ENCODE assay signal across 18 cellular contexts in the genomic region with DNA sequence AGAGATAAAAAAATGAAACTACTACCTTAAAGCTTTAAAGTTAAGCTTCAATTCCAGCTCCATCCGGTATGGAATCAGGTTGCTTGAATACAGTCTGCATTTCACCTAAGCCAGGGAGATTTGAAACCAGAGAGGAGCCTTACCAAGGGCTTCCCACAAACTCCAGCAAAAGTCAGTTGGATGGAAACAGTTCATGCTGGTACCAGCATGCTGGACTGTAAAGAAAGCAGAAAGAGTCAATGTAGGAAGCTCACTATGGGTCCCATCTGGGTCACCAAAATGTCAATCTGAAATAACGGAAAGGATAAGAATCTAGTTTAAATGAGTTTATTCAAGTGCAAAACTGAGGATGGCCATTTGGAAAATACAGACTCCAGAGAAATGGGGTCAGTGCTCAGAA.
A peak's percentile ranks its signal among the peaks of the same experiment; 100 is the strongest.
DNase-seq lines count a peak whose midpoint lies in the region; ATAC-seq and TF ChIP-seq lines count a peak whose summit lies in the region.
"Had no signal": no experiment of that assay in that cellular context is flagged by ENCODE, and none has a peak within 500 bp of the region (broad histone marks: within the 10 kb centered on the region; RNA-seq: fewer than 3 reads in every experiment).

No MANE protein-coding gene starts in this region.

- H3K4me1 ChIP-seq in BLaER1 = peaks cover 18% of the 10 kb centered on the region
- H3K4me1 ChIP-seq in iPS-20b (ENCODE audit: insufficient read depth, low read length) = peaks cover 6% of the 10 kb centered on the region; the same call in 1 of the 2 replicates
- H3K4me1 ChIP-seq in parathyroid adenoma = no peaks in the 10 kb centered on the region
- H3K4me1 ChIP-seq in mucosa of descending colon (ENCODE audit: low read depth) = no peaks in the 10 kb centered on the region
- H3K4me1 ChIP-seq in SK-N-SH (ENCODE audit: control insufficient read depth in 1 of 2, insufficient read depth in 2 of 2, low read depth in 1 of 2, low read length in 1 of 2) = no peaks in the 10 kb centered on the region

- no peak overlapping the region for H3K4me3 ChIP-seq in BLaER1
- no peak overlapping the region for H3K4me3 ChIP-seq in Jurkat, Clone E6-1 (ENCODE audit: low read length)
- H3K4me3 ChIP-seq in iPS-20b (ENCODE audit: low read length) = 0 out of 2 replicates have a peak overlapping the region, but pooled peaks have one; percentile 1
- no peak overlapping the region for H3K4me3 ChIP-seq in parathyroid adenoma (ENCODE audit: low read depth, low read length)
- no peak overlapping the region for H3K4me3 ChIP-seq in mucosa of descending colon
- no peak overlapping the region for H3K4me3 ChIP-seq in SK-N-SH (ENCODE audit: low read depth in 2 of 2, low read length in 1 of 2)
- H3K4me3 ChIP-seq: GM12878 had no signal

- H3K79me2 ChIP-seq in parathyroid adenoma (no peaks in the 10 kb centered on the region), SK-N-SH (ENCODE audit: insufficient read depth) (no peaks in the 10 kb centered on the region)

- no peaks in the 10 kb centered on the region for H4K20me1 ChIP-seq in BLaER1
- H4K20me1 ChIP-seq in SK-N-SH (ENCODE audit: insufficient read depth) = no peaks in the 10 kb centered on the region

- CTCF ChIA-PET in SK-N-SH (lab: Yijun Ruan, JAX) = no interaction called here

- H3K27ac ChIP-seq in BLaER1 = no peak overlapping the region
- no peak overlapping the region for H3K27ac ChIP-seq in iPS-20b (ENCODE audit: low read length)
- H3K27ac ChIP-seq in parathyroid adenoma = no peak overlapping the region
- H3K27ac ChIP-seq in SK-N-SH (ENCODE audit: low read depth in 2 of 2, low read length in 1 of 2) = no peak overlapping the region
- H3K27ac ChIP-seq: HL-60 had no signal

- POLR2A ChIA-PET in SK-N-SH (lab: Yijun Ruan, JAX) = no interaction called here

- no peak for TF ChIP-seq RAD21 in SK-N-SH (IDR thresholded peaks at IDR 0.05; ENCODE audit: low read length)

- peak overlapping the region; percentile 35 for H2AFZ ChIP-seq in parathyroid adenoma
- no peak overlapping the region for H2AFZ ChIP-seq in SK-N-SH (ENCODE audit: low read depth)

- no peaks in the 10 kb centered on the region for H3K9me3 ChIP-seq in BLaER1
- H3K9me3 ChIP-seq in iPS-20b (ENCODE audit: insufficient read depth, low read depth, low read length) = no peaks in the 10 kb centered on the region
- H3K9me3 ChIP-seq in parathyroid adenoma (ENCODE audit: control insufficient read depth, low read length) = no peaks in the 10 kb centered on the region
- H3K9me3 ChIP-seq in mucosa of descending colon = no peaks in the 10 kb centered on the region
- no peaks in the 10 kb centered on the region for H3K9me3 ChIP-seq in SK-N-SH

- H3K4me2 ChIP-seq in BLaER1 (peak overlapping the region; percentile 21; the same call in 1 of the 2 replicates), parathyroid adenoma (ENCODE audit: low read length) (no peak overlapping the region), SK-N-SH (no peak overlapping the region)

- H3K36me3 ChIP-seq in BLaER1 (no peaks in the 10 kb centered on the region), iPS-20b (ENCODE audit: insufficient read depth, low read depth, low read length) (no peaks in the 10 kb centered on the region), parathyroid adenoma (ENCODE audit: control insufficient read depth, insufficient read depth, low read length) (no peaks in the 10 kb centered on the region), mucosa of descending colon (ENCODE audit: low read depth) (no peaks in the 10 kb centered on the region), SK-N-SH (replicated peaks in 1 of 2; ENCODE audit: control insufficient read depth in 1 of 2, insufficient read depth in 2 of 2, low read length in 1 of 2) (no peaks in the 10 kb centered on the region)

- intact Hi-C loops in Right ventricle myocardium superior (cut with DNase I) (no loop called here), mucosa of descending colon (cut with DNase I, micrococcal nuclease) (no loop called here)

- no peak for ATAC-seq in Right ventricle myocardium superior (ENCODE audit: poor library complexity)
- ATAC-seq in mucosa of descending colon = no peak
- ATAC-seq: GM12878 had no signal

- TF ChIP-seq CTCF in parathyroid adenoma (IDR thresholded peaks at IDR 0.05) = no peak
- TF ChIP-seq CTCF in mucosa of descending colon (IDR thresholded peaks at IDR 0.05) = no peak
- TF ChIP-seq CTCF in SK-N-SH (IDR thresholded peaks at IDR 0.05) = no peak

- H3K27me3 ChIP-seq in BLaER1 = no peaks in the 10 kb centered on the region
- H3K27me3 ChIP-seq in iPS-20b (ENCODE audit: insufficient read depth, low read length) = no peaks in the 10 kb centered on the region
- H3K27me3 ChIP-seq in parathyroid adenoma (ENCODE audit: control insufficient read depth, insufficient read depth, low read length) = peaks cover 5% of the 10 kb centered on the region
- H3K27me3 ChIP-seq in SK-N-SH (ENCODE audit: insufficient read depth) = no peaks in the 10 kb centered on the region

- 17% methylated on average over 2 of the region's 2 CpGs for WGBS in SK-N-SH (ENCODE audit: low lambda C conversion rate)

- DNase-seq in Jurkat, Clone E6-1 (ENCODE audit: low read depth, low spot score) = peak; percentile 21
- DNase-seq in Right ventricle myocardium superior (no peak), mucosa of descending colon (no peak), mesenteric fat pad (ENCODE audit: low spot score) (no peak), SK-N-SH (no peak)
- DNase-seq: 8988T; AML-193; C1 segment of cervical spinal cord; Calu3; CD4-positive, alpha-beta T cell; DMS 273 treated with DMSO at 0.1 percent for 48 hours; GOT3; HCEC 1CT had no signal

- no peak overlapping the region for H3K9ac ChIP-seq in BLaER1
- H3K9ac ChIP-seq in iPS-20b (ENCODE audit: low read depth, low read length) = no peak overlapping the region
- H3K9ac ChIP-seq in parathyroid adenoma = no peak overlapping the region
- H3K9ac ChIP-seq in SK-N-SH = no peak overlapping the region

- TF ChIP-seq EP300 in SK-N-SH (IDR thresholded peaks at IDR 0.05; ENCODE audit: borderline replicate concordance in 1 of 2, low read depth in 1 of 2, low read length in 1 of 2) = no peak

- no peaks in the 10 kb centered on the region for H3F3A ChIP-seq in SK-N-SH (replicated peaks; ENCODE audit: insufficient read depth)

- no peaks in the 10 kb centered on the region for H3K9me2 ChIP-seq in SK-N-SH

TF ChIP-seq in SK-N-SH, 30 proteins besides CTCF, POLR2A, EP300 and RAD21:
- TF ChIP-seq EZH2phosphoT487 (IDR thresholded peaks at IDR 0.05; ENCODE audit: borderline replicate concordance, low read depth) (no peak), RCOR1 (IDR thresholded peaks at IDR 0.05; ENCODE audit: low read length) (no peak), POLR2AphosphoS5 (IDR thresholded peaks at IDR 0.05; ENCODE audit: low read depth, low read length) (no peak), MXI1 (IDR thresholded peaks at IDR 0.05; ENCODE audit: low read depth, low read length) (no peak), TCF12 (IDR thresholded peaks at IDR 0.05) (no peak)
- TF ChIP-seq, protein P1, sequence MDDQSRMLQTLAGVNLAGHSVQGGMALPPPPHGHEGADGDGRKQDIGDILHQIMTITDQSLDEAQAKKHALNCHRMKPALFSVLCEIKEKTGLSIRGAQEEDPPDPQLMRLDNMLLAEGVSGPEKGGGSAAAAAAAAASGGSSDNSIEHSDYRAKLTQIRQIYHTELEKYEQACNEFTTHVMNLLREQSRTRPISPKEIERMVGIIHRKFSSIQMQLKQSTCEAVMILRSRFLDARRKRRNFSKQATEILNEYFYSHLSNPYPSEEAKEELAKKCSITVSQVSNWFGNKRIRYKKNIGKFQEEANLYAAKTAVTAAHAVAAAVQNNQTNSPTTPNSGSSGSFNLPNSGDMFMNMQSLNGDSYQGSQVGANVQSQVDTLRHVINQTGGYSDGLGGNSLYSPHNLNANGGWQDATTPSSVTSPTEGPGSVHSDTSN (IDR thresholded peaks at IDR 0.05) = no peak
